22 cellular contexts compared by ENCODE assay signal in the genomic region with DNA sequence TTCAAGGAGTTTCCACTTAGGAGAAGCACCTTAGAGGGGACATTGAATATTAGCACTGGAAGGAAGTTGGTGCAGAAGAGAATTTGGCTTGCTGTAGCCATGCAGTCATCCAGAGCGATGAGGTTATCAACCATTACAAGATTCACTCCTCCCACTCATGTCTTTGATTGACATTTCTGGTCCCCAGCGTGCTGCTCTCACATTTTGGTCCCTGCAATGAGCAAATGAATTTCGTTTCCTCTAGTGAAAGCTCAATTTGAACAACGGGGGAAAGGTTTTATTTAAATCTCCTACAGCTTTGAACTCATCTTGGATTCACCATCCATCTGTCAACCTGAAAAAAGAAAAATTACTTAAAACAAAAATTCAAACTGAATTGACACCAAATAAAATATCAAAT.
"Had no signal": no experiment of that assay in that cellular context is flagged by ENCODE, and none has a peak within 500 bp of the region (broad histone marks: within the 10 kb centered on the region; RNA-seq: fewer than 3 reads in every experiment).

No MANE protein-coding gene starts in this region.

- H3K27ac ChIP-seq: neutrophil, pancreas, prostate gland, right lobe of liver, sigmoid colon, stomach, suprapubic skin, testis, tibial artery, transverse colon, upper lobe of right lung, uterus had no signal

- DNase-seq: naive thymus-derived CD8-positive, alpha-beta T cell; nephron progenitor cell; pancreas; right cardiac atrium; right lobe of liver; sigmoid colon; small intestine; stimulated activated CD4-positive, alpha-beta T cell treated with anti-CD3 and anti-CD28 coated beads, Interleukin-15, amount 100 ng/mL, for 24 hours; stimulated activated CD4-positive, alpha-beta T cell treated with anti-CD3 and anti-CD28 coated beads, Interleukin-2, amount 100 ng/mL, for 24 hours; stimulated activated CD4-positive, alpha-beta T cell treated with anti-CD3 and anti-CD28 coated beads, Interleukin-2, amount 100 ng/mL, for 48 hours; stimulated activated CD4-positive, alpha-beta T cell treated with anti-CD3 and anti-CD28 coated beads, Interleukin-4, amount 100 ng/mL, for 24 hours; stimulated activated naive B cell treated with anti-CD40 and anti-IgM and Interleukin-4, amounts not matched to agents 10 μg/mL and 1 μg/mL and 100 μg/mL, for 72 hours; stimulated activated naive CD4-positive, alpha-beta T cell treated with Interleukin-2 at 50 U/mL for 16 hours; stomach; testis; tibial artery; transverse colon; upper lobe of right lung; uterus had no signal

- H3K4me3 ChIP-seq: pancreas, prostate gland, right lobe of liver, sigmoid colon, stomach, suprapubic skin, testis, tibial artery, transverse colon, upper lobe of right lung, uterus had no signal
